Comparison of ENCODE assay signal across 13 cellular contexts in the genomic region with DNA sequence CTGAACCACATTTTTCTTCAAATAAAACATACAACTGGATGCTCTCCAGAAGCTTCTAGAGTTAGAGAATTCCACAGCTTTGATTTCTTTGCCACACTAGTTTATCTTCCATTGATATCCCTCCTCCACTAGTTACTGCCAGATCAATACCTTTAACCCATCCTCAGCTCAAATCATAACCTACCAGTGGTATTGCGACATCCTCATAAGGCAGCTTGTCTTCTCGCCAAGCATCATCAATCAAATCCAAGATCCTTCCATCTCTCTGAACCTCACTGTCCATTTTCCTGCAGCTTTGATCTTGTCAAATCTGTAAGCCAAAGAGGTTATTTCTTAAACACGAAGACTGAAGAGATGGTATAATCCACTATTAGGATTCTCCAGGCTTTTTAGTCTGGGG. TPM values are rescaled to one million over a fixed set of nuclear protein-coding genes. Genes with fewer than 3 reads are reported as not detected.
A peak's percentile ranks its signal among the peaks of the same experiment; 100 is the strongest.
DNase-seq lines count a peak whose midpoint lies in the region; ATAC-seq and TF ChIP-seq lines count a peak whose summit lies in the region.
"Had no signal": no experiment of that assay in that cellular context is flagged by ENCODE, and none has a peak within 500 bp of the region (broad histone marks: within the 10 kb centered on the region; RNA-seq: fewer than 3 reads in every experiment).

No MANE protein-coding gene starts in this region.

- H3K36me3 Mint-ChIP-seq in osteocyte (ENCODE audit: unreplicated experiment) = peaks cover 31% of the 10 kb centered on the region
- peaks cover 32% of the 10 kb centered on the region for H3K36me3 Mint-ChIP-seq in endodermal cell (ENCODE audit: low read depth)

- peak overlapping the region; percentile 99 for H2BK5ac ChIP-seq in IMR-90 (ENCODE audit: low read depth, low read length, poor library complexity, severe bottlenecking)

- peaks cover 31% of the 10 kb centered on the region for H3K9me1 ChIP-seq in IMR-90 (ENCODE audit: insufficient read depth, low read length)

- peaks cover 40 to 67% of the 10 kb centered on the region in 2 experiments for H3K79me1 ChIP-seq in IMR-90 (ENCODE audit: low read depth in 1 of 2, low read length in 2 of 2)

- no peaks in the 10 kb centered on the region for H3K27me3 ChIP-seq in BLaER1 treated with 17β-estradiol and CSF1 and Interleukin-3, amounts not matched to agents 10 nM and 100 nM
- no peaks in the 10 kb centered on the region for H3K27me3 ChIP-seq in IMR-90 (ENCODE audit: control insufficient read depth, insufficient read depth, low read length)
- no peaks in the 10 kb centered on the region for H3K27me3 ChIP-seq in endodermal cell (ENCODE audit: control insufficient read depth, insufficient read depth, low read length, poor library complexity, severe bottlenecking)

- no peak overlapping the region for H2AK9ac ChIP-seq in IMR-90 (replicated peaks; ENCODE audit: low read depth, low read length, poor library complexity)

- POLR2A ChIA-PET in IMR-90 (lab: Charles Lee; ENCODE audit: unreplicated experiment) = interaction anchor here (0.6 to 1.6 kb wide), 4 partner anchors 37 to 117 kb away, joined by 3 to 6 read pairs (median 3); partner anchors contain the start of gene AMOTL2

- H3K4me1 Mint-ChIP-seq in osteocyte (ENCODE audit: unreplicated experiment) (peaks cover 52% of the 10 kb centered on the region), endodermal cell (peaks cover 24% of the 10 kb centered on the region)

- peak overlapping the region; percentile 98 for H2BK20ac ChIP-seq in IMR-90 (ENCODE audit: low read depth, low read length)

- H2AK5ac ChIP-seq in IMR-90 (ENCODE audit: low read depth, low read length) = peak overlapping the region; percentile 97

- H3K18ac ChIP-seq in IMR-90 (ENCODE audit: low read depth, low read length) = peak overlapping the region; percentile 45; the same call in 1 of the 2 replicates

- no TSS peak for BruUV-seq in IMR-90 (replicated peaks; lab: Mats Ljungman, UMichigan)

- peaks cover 0 to 6% (median 0%) of the 10 kb centered on the region in 11 experiments; a peak in 2 of 22 replicates for H4K20me1 ChIP-seq in BLaER1 treated with 17β-estradiol and CSF1 and Interleukin-3, amounts not matched to agents 10 nM and 100 nM
- H4K20me1 ChIP-seq in IMR-90 (ENCODE audit: insufficient read depth, low read length) = no peaks in the 10 kb centered on the region

- CTCF ChIA-PET in IMR-90 (lab: Yijun Ruan, JAX) = interaction anchor here (0.7 to 2.0 kb wide), 4 partner anchors 9 to 169 kb away, joined by 3 to 7 read pairs (median 4); no protein-coding TSS in a partner anchor

- no peak for TF ChIP-seq CTCF in IMR-90 (conservative IDR thresholded peaks at IDR 0.05; ENCODE audit: low read depth, low read length)
- TF ChIP-seq CTCF in coronary artery (IDR thresholded peaks at IDR 0.05) = no peak
- TF ChIP-seq CTCF in osteocyte (IDR thresholded peaks at IDR 0.05) = no peak
- TF ChIP-seq CTCF in endodermal cell (conservative IDR thresholded peaks at IDR 0.05) = no peak

- dilution Hi-C loops in IMR-90 (cut with HindIII; ENCODE audit: low sequenced_read_pairs, unreplicated experiment) = no loop called here

- H3K23ac ChIP-seq in IMR-90 (ENCODE audit: low read depth, low read length) = peak overlapping the region; percentile 88

- 100% methylated on average over 1 of the region's 3 CpGs; no CpG with 5 or more reads in 1 of the 2 experiments for WGBS in IMR-90 (ENCODE audit: extremely low coverage in 2 of 2, insufficient read length in 1 of 2), 2 experiments
- WGBS in endodermal cell (ENCODE audit: insufficient coverage in 1 of 2, insufficient read length in 1 of 2), 2 experiments = 91 to 92% methylated on average over 3 of the region's 3 CpGs

- peak overlapping the region; percentile 87 for H2BK15ac ChIP-seq in IMR-90 (ENCODE audit: low read depth, low read length)

- H3K4me2 ChIP-seq in BLaER1 treated with 17β-estradiol and CSF1 and Interleukin-3, amounts not matched to agents 10 nM and 100 nM = peak overlapping the region; percentile 84 to 98 (median 95); a peak in 20 of 22 replicates
- peak overlapping the region; percentile 34 for H3K4me2 ChIP-seq in IMR-90 (ENCODE audit: low read depth, low read length)

- peak overlapping the region; percentile 12 for H3K27ac Mint-ChIP-seq in osteocyte (ENCODE audit: unreplicated experiment)
- H3K27ac Mint-ChIP-seq in endodermal cell = no peak overlapping the region
- H3K27ac Mint-ChIP-seq: activated CD8-positive, alpha-beta memory T cell treated with anti-CD3 and anti-CD28 coated beads, Interleukin-2, amount 10 ng/mL, durations not matched to agents 7 days and 5 days; memory B cell had no signal

- 0 out of 20 replicates have a peak overlapping the region, but pooled peaks of 1 of the 10 experiments have one; percentile 16 for H3K4me3 ChIP-seq in BLaER1 treated with 17β-estradiol and CSF1 and Interleukin-3, amounts not matched to agents 10 nM and 100 nM
- H3K4me3 ChIP-seq in IMR-90 (ENCODE audit: insufficient read depth, low read depth, low read length) (no peak overlapping the region), coronary artery (no peak overlapping the region), endodermal cell (ENCODE audit: low read length) (no peak overlapping the region)

- H3K9me3 Mint-ChIP-seq in osteocyte (ENCODE audit: unreplicated experiment) = no peaks in the 10 kb centered on the region
- H3K9me3 Mint-ChIP-seq in endodermal cell = no peaks in the 10 kb centered on the region
- H3K9me3 Mint-ChIP-seq: memory B cell had no signal

- TF ChIP-seq POLR2A in IMR-90 (IDR thresholded peaks at IDR 0.05; ENCODE audit: low read depth, low read length) = no peak

- in situ Hi-C loops in IMR-90 (cut with MboI; ENCODE audit: low sequenced_read_pairs) = loop anchor here (5.0 to 25.0 kb wide), 4 partner anchors 175 to 670 kb away; partner anchors contain the start of gene SRPRB

- H3K4me3 Mint-ChIP-seq in osteocyte (ENCODE audit: unreplicated experiment) (no peak overlapping the region), endodermal cell (no peak overlapping the region)
- H3K4me3 Mint-ChIP-seq: activated CD8-positive, alpha-beta memory T cell treated with anti-CD3 and anti-CD28 coated beads, Interleukin-2, amount 10 ng/mL, durations not matched to agents 7 days and 5 days; memory B cell had no signal

- H3K27ac ChIP-seq in BLaER1 treated with 17β-estradiol and CSF1 and Interleukin-3, amounts not matched to agents 10 nM and 100 nM = peak overlapping the region in 8 of 11 experiments; percentile 1 to 100 (median 96); a peak in 9 of 22 replicates
- H3K27ac ChIP-seq in IMR-90 (ENCODE audit: insufficient read depth, low read length) = peak overlapping the region; percentile 69
- H3K27ac ChIP-seq in coronary artery = peak overlapping the region; percentile 33 to 98
- no peak overlapping the region for H3K27ac ChIP-seq in endodermal cell (ENCODE audit: low read depth, low read length)

- H2BK120ac ChIP-seq in IMR-90 (ENCODE audit: low read depth, low read length) = peak overlapping the region; percentile 98

- peak overlapping the region; percentile 90 for H4K91ac ChIP-seq in IMR-90 (ENCODE audit: insufficient read depth, low read depth, low read length)

- DNase-seq in IMR-90 (no peak), coronary artery (ENCODE audit: low spot score) (no peak), osteocyte (ENCODE audit: extremely low spot score, unreplicated experiment) (no peak), iPS-NIHi11 (ENCODE audit: low spot score) (no peak), endodermal cell (no peak)
- DNase-seq: activated CD8-positive, alpha-beta memory T cell treated with anti-CD3 and anti-CD28 coated beads, Interleukin-2, amount 10 ng/mL, durations not matched to agents 7 days and 5 days; NCI-H2081 treated with DMSO at 0.1 percent for 48 hours; Right ventricle myocardium superior; stimulated activated CD4-positive, alpha-beta T cell treated with anti-CD3 and anti-CD28 coated beads, Interleukin-2, amount 100 ng/mL, for 48 hours had no signal

- ATAC-seq in IMR-90 (ENCODE audit: low read depth) (no peak), HG02852 (IDR thresholded peaks at IDR 0.05; ENCODE audit: unreplicated experiment) (no peak), GM19467 (IDR thresholded peaks at IDR 0.05; ENCODE audit: unreplicated experiment) (no peak)
- ATAC-seq: activated CD8-positive, alpha-beta memory T cell treated with anti-CD3 and anti-CD28 coated beads, Interleukin-2, amount 10 ng/mL, durations not matched to agents 7 days and 5 days had no signal

- H3K36me3 ChIP-seq in BLaER1 treated with 17β-estradiol and CSF1 and Interleukin-3, amounts not matched to agents 10 nM and 100 nM = peaks cover 42 to 57% (median 49%) of the 10 kb centered on the region in 11 experiments
- H3K36me3 ChIP-seq in IMR-90 (ENCODE audit: control insufficient read depth, insufficient read depth, low read length) (peaks cover 15% of the 10 kb centered on the region), endodermal cell (ENCODE audit: control insufficient read depth, insufficient read depth, low read length) (peaks cover 53% of the 10 kb centered on the region)

- H3K14ac ChIP-seq in IMR-90 (replicated peaks; ENCODE audit: low read depth, low read length) = peak overlapping the region; percentile 92

- H3K56ac ChIP-seq in IMR-90 (ENCODE audit: extremely low read depth, insufficient read depth, low read length) = peak overlapping the region; percentile 55

- peak overlapping the region in 5 of 11 experiments; percentile 3 to 96 (median 42); a peak in 5 of 22 replicates for H3K9ac ChIP-seq in BLaER1 treated with 17β-estradiol and CSF1 and Interleukin-3, amounts not matched to agents 10 nM and 100 nM
- H3K9ac ChIP-seq in IMR-90 (ENCODE audit: low read depth, low read length) = peak overlapping the region; percentile 1; the same call in 1 of the 2 replicates
- H3K9ac ChIP-seq in endodermal cell (ENCODE audit: extremely low read depth, low read length, poor library complexity, severe bottlenecking) = no peak overlapping the region

- TF ChIP-seq RAD21 in IMR-90 (IDR thresholded peaks at IDR 0.05; ENCODE audit: low read length) = no peak

- intact Hi-C loops in IMR-90 (cut with micrococcal nuclease) = loop anchor here (10.0 kb wide), 1 partner anchor 548 kb away; no protein-coding TSS in a partner anchor

- peak overlapping the region; percentile 94 for H3K4ac ChIP-seq in IMR-90 (ENCODE audit: low read depth, low read length)

- H3K9me3 ChIP-seq in BLaER1 treated with 17β-estradiol and CSF1 and Interleukin-3, amounts not matched to agents 10 nM and 100 nM (replicated peaks in 1 of 11) = no peaks in the 10 kb centered on the region
- no peaks in the 10 kb centered on the region for H3K9me3 ChIP-seq in IMR-90 (ENCODE audit: control insufficient read depth, insufficient read depth, low read length)
- no peaks in the 10 kb centered on the region for H3K9me3 ChIP-seq in endodermal cell (ENCODE audit: control insufficient read depth, low read length)

- peak overlapping the region; percentile 71 for H4K5ac ChIP-seq in IMR-90 (ENCODE audit: low read depth, low read length)

- no peak overlapping the region for H2AFZ ChIP-seq in IMR-90 (replicated peaks; ENCODE audit: low read length, poor library complexity)

- peak overlapping the region; percentile 64 to 96 for H4K8ac ChIP-seq in IMR-90 (ENCODE audit: low read depth in 2 of 2, low read length in 2 of 2)

- peaks cover 28 to 41% (median 32%) of the 10 kb centered on the region in 10 experiments for H3K4me1 ChIP-seq in BLaER1 treated with 17β-estradiol and CSF1 and Interleukin-3, amounts not matched to agents 10 nM and 100 nM
- H3K4me1 ChIP-seq in IMR-90 (ENCODE audit: control insufficient read depth, insufficient read depth, low read length) = peaks cover 25% of the 10 kb centered on the region
- H3K4me1 ChIP-seq in endodermal cell (ENCODE audit: control insufficient read depth, insufficient read depth, low read length) = peaks cover 18% of the 10 kb centered on the region

- H3K27me3 Mint-ChIP-seq in osteocyte (ENCODE audit: unreplicated experiment) = no peaks in the 10 kb centered on the region
- no peaks in the 10 kb centered on the region for H3K27me3 Mint-ChIP-seq in endodermal cell (ENCODE audit: insufficient read depth)
- H3K27me3 Mint-ChIP-seq: activated CD8-positive, alpha-beta memory T cell treated with anti-CD3 and anti-CD28 coated beads, Interleukin-2, amount 10 ng/mL, durations not matched to agents 7 days and 5 days; memory B cell had no signal

RNA-seq across cellular contexts. Expression of gene ANAPC13, which starts 3.2 kb away (rescaled TPM):
- total RNA-seq in IMR-90 (2012; rRNA removed) = 43.4 and 82.8 TPM in 2 replicates
- polyA plus RNA-seq in IMR-90 (2012; rRNA removed) = 56.5 and 62.9 TPM in 2 replicates
- polyA plus RNA-seq in IMR-90 (2012; cell fraction: cytosol; rRNA removed) = 9.9 and 21.7 TPM in 2 replicates
- polyA plus RNA-seq in IMR-90 (2012; cell fraction: nucleus; rRNA removed; ENCODE audit: low replicate concordance) = 2.4 and 19.8 TPM in 2 replicates
- total RNA-seq in osteocyte = 83.8 and 89.4 TPM in 2 replicates
- 10 to 100 TPM; 28.6 to 29.3 TPM for total RNA-seq in endodermal cell
- polyA plus RNA-seq in endodermal cell (2013, experiment 1 of 2) = 86.7 TPM
- 81.0 TPM for polyA plus RNA-seq in endodermal cell (2013, experiment 2 of 2)

RNA-seq across cellular contexts. Expression of gene CEP63, which starts 3.2 kb away (rescaled TPM):
- total RNA-seq in IMR-90 (2012; rRNA removed) (6.5 and 16.1 TPM in 2 replicates), osteocyte (26.3 and 27.2 TPM in 2 replicates), endodermal cell (10 to 100 TPM; 21.2 to 33.0 TPM)
- 8.8 and 9.1 TPM in 2 replicates for polyA plus RNA-seq in IMR-90 (2012; rRNA removed)
- polyA plus RNA-seq in IMR-90 (2012; cell fraction: cytosol; rRNA removed) = 2.5 and 4.2 TPM in 2 replicates
- 3.7 and 5.7 TPM in 2 replicates for polyA plus RNA-seq in IMR-90 (2012; cell fraction: nucleus; rRNA removed; ENCODE audit: low replicate concordance)
- 28.7 TPM for polyA plus RNA-seq in endodermal cell (2013, experiment 1 of 2)
- polyA plus RNA-seq in endodermal cell (2013, experiment 2 of 2) = 30.2 TPM
